Comparison of ENCODE assay signal across 1 cellular context in genomic region chr7:123532343-123532742, GRCh38.
TF ChIP-seq lines count a peak whose summit lies in the region.
"Not testable (repeated sequence)": the region's sequence is repeated elsewhere in the genome, so short reads cannot be mapped to it uniquely, and the experiment has no call there.

No MANE protein-coding gene starts in this region.

TF ChIP-seq in K562, 482 proteins besides CTCF, POLR2A, EP300 and RAD21:
- TF ChIP-seq LCOR (CRISPR knock-in tag; IDR thresholded peaks at IDR 0.05): 0 out of 2 replicates have a peak, but pooled peaks have one; percentile 4
- 0 out of 2 replicates have a peak, but pooled peaks have one; percentile 0 for TF ChIP-seq CREB1 (IDR thresholded peaks at IDR 0.05)
- TF ChIP-seq CREB1 (CRISPR knock-in tag; IDR thresholded peaks at IDR 0.05); JUND (tag; IDR thresholded peaks at IDR 0.05; ENCODE audit: borderline replicate concordance, low read depth, low read length); NR2C2 (CRISPR knock-in tag; IDR thresholded peaks at IDR 0.05); CEBPG (CRISPR knock-in tag; IDR thresholded peaks at IDR 0.05): not testable (repeated sequence)
- TF ChIP-seq, protein P1, sequence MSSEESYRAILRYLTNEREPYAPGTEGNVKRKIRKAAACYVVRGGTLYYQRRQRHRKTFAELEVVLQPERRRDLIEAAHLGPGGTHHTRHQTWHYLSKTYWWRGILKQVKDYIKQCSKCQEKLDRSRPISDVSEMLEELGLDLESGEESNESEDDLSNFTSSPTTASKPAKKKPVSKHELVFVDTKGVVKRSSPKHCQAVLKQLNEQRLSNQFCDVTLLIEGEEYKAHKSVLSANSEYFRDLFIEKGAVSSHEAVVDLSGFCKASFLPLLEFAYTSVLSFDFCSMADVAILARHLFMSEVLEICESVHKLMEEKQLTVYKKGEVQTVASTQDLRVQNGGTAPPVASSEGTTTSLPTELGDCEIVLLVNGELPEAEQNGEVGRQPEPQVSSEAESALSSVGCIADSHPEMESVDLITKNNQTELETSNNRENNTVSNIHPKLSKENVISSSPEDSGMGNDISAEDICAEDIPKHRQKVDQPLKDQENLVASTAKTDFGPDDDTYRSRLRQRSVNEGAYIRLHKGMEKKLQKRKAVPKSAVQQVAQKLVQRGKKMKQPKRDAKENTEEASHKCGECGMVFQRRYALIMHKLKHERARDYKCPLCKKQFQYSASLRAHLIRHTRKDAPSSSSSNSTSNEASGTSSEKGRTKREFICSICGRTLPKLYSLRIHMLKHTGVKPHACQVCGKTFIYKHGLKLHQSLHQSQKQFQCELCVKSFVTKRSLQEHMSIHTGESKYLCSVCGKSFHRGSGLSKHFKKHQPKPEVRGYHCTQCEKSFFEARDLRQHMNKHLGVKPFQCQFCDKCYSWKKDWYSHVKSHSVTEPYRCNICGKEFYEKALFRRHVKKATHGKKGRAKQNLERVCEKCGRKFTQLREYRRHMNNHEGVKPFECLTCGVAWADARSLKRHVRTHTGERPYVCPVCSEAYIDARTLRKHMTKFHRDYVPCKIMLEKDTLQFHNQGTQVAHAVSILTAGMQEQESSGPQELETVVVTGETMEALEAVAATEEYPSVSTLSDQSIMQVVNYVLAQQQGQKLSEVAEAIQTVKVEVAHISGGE (CRISPR knock-in tag; IDR thresholded peaks at IDR 0.05): 0 out of 6 replicates have a peak, but pooled peaks of 1 of the 3 experiments have one; percentile 28
- TF ChIP-seq, protein P2, sequence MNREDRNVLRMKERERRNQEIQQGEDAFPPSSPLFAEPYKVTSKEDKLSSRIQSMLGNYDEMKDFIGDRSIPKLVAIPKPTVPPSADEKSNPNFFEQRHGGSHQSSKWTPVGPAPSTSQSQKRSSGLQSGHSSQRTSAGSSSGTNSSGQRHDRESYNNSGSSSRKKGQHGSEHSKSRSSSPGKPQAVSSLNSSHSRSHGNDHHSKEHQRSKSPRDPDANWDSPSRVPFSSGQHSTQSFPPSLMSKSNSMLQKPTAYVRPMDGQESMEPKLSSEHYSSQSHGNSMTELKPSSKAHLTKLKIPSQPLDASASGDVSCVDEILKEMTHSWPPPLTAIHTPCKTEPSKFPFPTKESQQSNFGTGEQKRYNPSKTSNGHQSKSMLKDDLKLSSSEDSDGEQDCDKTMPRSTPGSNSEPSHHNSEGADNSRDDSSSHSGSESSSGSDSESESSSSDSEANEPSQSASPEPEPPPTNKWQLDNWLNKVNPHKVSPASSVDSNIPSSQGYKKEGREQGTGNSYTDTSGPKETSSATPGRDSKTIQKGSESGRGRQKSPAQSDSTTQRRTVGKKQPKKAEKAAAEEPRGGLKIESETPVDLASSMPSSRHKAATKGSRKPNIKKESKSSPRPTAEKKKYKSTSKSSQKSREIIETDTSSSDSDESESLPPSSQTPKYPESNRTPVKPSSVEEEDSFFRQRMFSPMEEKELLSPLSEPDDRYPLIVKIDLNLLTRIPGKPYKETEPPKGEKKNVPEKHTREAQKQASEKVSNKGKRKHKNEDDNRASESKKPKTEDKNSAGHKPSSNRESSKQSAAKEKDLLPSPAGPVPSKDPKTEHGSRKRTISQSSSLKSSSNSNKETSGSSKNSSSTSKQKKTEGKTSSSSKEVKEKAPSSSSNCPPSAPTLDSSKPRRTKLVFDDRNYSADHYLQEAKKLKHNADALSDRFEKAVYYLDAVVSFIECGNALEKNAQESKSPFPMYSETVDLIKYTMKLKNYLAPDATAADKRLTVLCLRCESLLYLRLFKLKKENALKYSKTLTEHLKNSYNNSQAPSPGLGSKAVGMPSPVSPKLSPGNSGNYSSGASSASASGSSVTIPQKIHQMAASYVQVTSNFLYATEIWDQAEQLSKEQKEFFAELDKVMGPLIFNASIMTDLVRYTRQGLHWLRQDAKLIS (CRISPR knock-in tag; IDR thresholded peaks at IDR 0.05): 0 out of 2 replicates have a peak, but pooled peaks have one; percentile 23
- TF ChIP-seq JUND (IDR thresholded peaks at IDR 0.05; ENCODE audit: borderline replicate concordance, low read depth, low read length): 0 out of 2 replicates have a peak, but pooled peaks have one; percentile 0
- peak; percentile 51; the same call in 1 of the 2 replicates for TF ChIP-seq NR2C2 (tag; IDR thresholded peaks at IDR 0.05)
- peak; percentile 34; the same call in 1 of the 2 replicates for TF ChIP-seq RREB1 (CRISPR knock-in tag; IDR thresholded peaks at IDR 0.05)
- TF ChIP-seq HDAC2 (IDR thresholded peaks at IDR 0.05): peak; percentile 23; the same call in 1 of the 2 replicates
- peak; percentile 55 for TF ChIP-seq CTBP1 (IDR thresholded peaks at IDR 0.05; ENCODE audit: borderline replicate concordance)
- TF ChIP-seq KDM1A (IDR thresholded peaks at IDR 0.05): peak; percentile 59 to 76
- peak in 1 of 2 experiments; percentile 30; a peak in 1 of 4 replicates for TF ChIP-seq HDAC1 (IDR thresholded peaks at IDR 0.05)
- peak in 1 of 2 experiments; percentile 29; a peak in 1 of 4 replicates for TF ChIP-seq CEBPG (tag; conservative IDR thresholded peaks at IDR 0.05 in 1 of 2, IDR thresholded peaks at IDR 0.05 in 1 of 2)
